In genomic region chr19:12721656-12722565, GRCh38 we compare ENCODE assay signal across 9 cellular contexts. TPM values are rescaled to one million over a fixed set of nuclear protein-coding genes. Genes with fewer than 3 reads are reported as not detected.
DNase-seq lines count a peak whose midpoint lies in the region; ATAC-seq and TF ChIP-seq lines count a peak whose summit lies in the region.
"Had no signal": no experiment of that assay in that cellular context is flagged by ENCODE, and none has a peak within 500 bp of the region (broad histone marks: within the 10 kb centered on the region; RNA-seq: fewer than 3 reads in every experiment).

No MANE protein-coding gene starts in this region.

- peak; percentile 56 for ATAC-seq in Right ventricle myocardium inferior
- peak; percentile 31 for ATAC-seq in HG03095 (IDR thresholded peaks at IDR 0.05; ENCODE audit: unreplicated experiment)

- intact Hi-C loops in Right ventricle myocardium inferior (cut with DNase I) (loop anchor here (5.0 kb wide), 1 partner anchor 40 kb away; the partner anchor contains the start of gene DHPS), cardiac septum (cut with DNase I) (loop anchor here (1.0 to 5.0 kb wide), 3 partner anchors 12 to 75 kb away; partner anchors contain the start of gene TRIR)

- peaks cover 5% of the 10 kb centered on the region for H3F3A ChIP-seq in neural cell (ENCODE audit: insufficient read depth, low read length, poor library complexity, severe bottlenecking)

- no peaks in the 10 kb centered on the region for H4K20me1 ChIP-seq in neural cell (ENCODE audit: insufficient read depth)

- H3K79me2 ChIP-seq in neural cell (replicated peaks; ENCODE audit: insufficient read depth, low read length) = peaks cover 27% of the 10 kb centered on the region

- peak overlapping the region; percentile 32 for H2AFZ ChIP-seq in neural cell (ENCODE audit: low read depth, low read length)

- peak overlapping the region; percentile 94 for H3K9ac ChIP-seq in NT2/D1 (ENCODE audit: insufficient read length, low read depth)
- peak overlapping the region; percentile 87 for H3K9ac ChIP-seq in neural cell (ENCODE audit: low read length)

- TF ChIP-seq RAD21 in neural cell (conservative IDR thresholded peaks at IDR 0.05) = no peak

- DNase-seq in Right ventricle myocardium inferior (ENCODE audit: missing footprints) (peak; percentile 83), cardiac septum (ENCODE audit: low spot score) (no peak), NT2/D1 (ENCODE audit: low read depth, low spot score) (no peak), fibroblast of the aortic adventitia (ENCODE audit: low read depth) (peak; percentile 66), ureter (ENCODE audit: low spot score) (peak; percentile 73)
- DNase-seq in activated effector memory CD4-positive, alpha-beta T cell treated with anti-CD3 and anti-CD28 coated beads, Interleukin-2, amount 50 U/mL, for 16 hours = peak; percentile 80

- no peaks in the 10 kb centered on the region for H3K9me2 ChIP-seq in neural cell (ENCODE audit: insufficient read depth, low read length)

- H3K4me2 ChIP-seq in neural cell (ENCODE audit: low read length) = peak overlapping the region; percentile 96

- peak overlapping the region; percentile 80 for H3K4me3 ChIP-seq in NT2/D1 (ENCODE audit: insufficient read length, low read depth)
- H3K4me3 ChIP-seq in fibroblast of the aortic adventitia (ENCODE audit: low read depth, low read length) = peak overlapping the region; percentile 84
- peak overlapping the region; percentile 85 for H3K4me3 ChIP-seq in neural cell (ENCODE audit: low read length)

- H3K27me3 ChIP-seq in NT2/D1 (ENCODE audit: insufficient read depth, insufficient read length) (no peaks in the 10 kb centered on the region), neural cell (ENCODE audit: insufficient read depth, low read depth, low read length) (no peaks in the 10 kb centered on the region)

- no peak for TF ChIP-seq EP300 in neural cell (conservative IDR thresholded peaks at IDR 0.05; ENCODE audit: poor library complexity, severe bottlenecking)

- no peaks in the 10 kb centered on the region for H3K9me3 ChIP-seq in NT2/D1 (ENCODE audit: insufficient read depth, low read length)
- H3K9me3 ChIP-seq in neural cell (ENCODE audit: low read length) = no peaks in the 10 kb centered on the region

- TF ChIP-seq CTCF in fibroblast of the aortic adventitia (IDR thresholded peaks at IDR 0.05; ENCODE audit: insufficient read depth, low read length) (no peak), neural cell (IDR thresholded peaks at IDR 0.05; ENCODE audit: poor library complexity, severe bottlenecking) (no peak)

- H3K36me3 ChIP-seq in NT2/D1 (ENCODE audit: insufficient read depth, insufficient read length, low read length) (peaks cover 45% of the 10 kb centered on the region), neural cell (ENCODE audit: insufficient read depth, low read length) (no peaks in the 10 kb centered on the region)

- H3K27ac ChIP-seq in neural cell (ENCODE audit: low read length) = peak overlapping the region; percentile 87

- peaks cover 7% of the 10 kb centered on the region for H3K4me1 ChIP-seq in NT2/D1 (ENCODE audit: insufficient read depth, insufficient read length)

TF ChIP-seq in neural cell, 6 proteins besides CTCF, POLR2A, EP300 and RAD21:
- TF ChIP-seq MXI1 (conservative IDR thresholded peaks at IDR 0.05; ENCODE audit: poor library complexity, severe bottlenecking) (no peak), POLR2AphosphoS5 (IDR thresholded peaks at IDR 0.05) (peak; percentile 6), REST (IDR thresholded peaks at IDR 0.05; ENCODE audit: borderline replicate concordance) (peak; percentile 28), SMC3 (conservative IDR thresholded peaks at IDR 0.05; ENCODE audit: poor library complexity) (no peak)
TF ChIP-seq in neural cell: peak in this region for 2.

RNA-seq across cellular contexts. Expression of gene TNPO2, which starts 1.8 kb away (rescaled TPM):
- total RNA-seq in Right ventricle myocardium inferior (35.1 TPM), cardiac septum (50.4 TPM), fibroblast of the aortic adventitia (ENCODE audit: low replicate concordance) (39.4 and 57.3 TPM in 2 replicates), ureter (111 TPM)
- polyA plus RNA-seq in neural cell = 88.0 and 98.6 TPM in 2 replicates
- polyA minus RNA-seq in neural cell = 112 TPM in 2 replicates

RNA-seq across cellular contexts. Expression of gene TRIR, which starts 12.6 kb away (rescaled TPM):
- total RNA-seq in Right ventricle myocardium inferior (133 TPM), cardiac septum (111 TPM), fibroblast of the aortic adventitia (ENCODE audit: low replicate concordance) (145 and 172 TPM in 2 replicates), ureter (132 TPM)
- 405 and 418 TPM in 2 replicates for polyA plus RNA-seq in neural cell
- polyA minus RNA-seq in neural cell = 101 TPM in 2 replicates

RNA-seq across cellular contexts. Expression of gene GET3, which starts 15.4 kb away (rescaled TPM):
- total RNA-seq in Right ventricle myocardium inferior = 65.8 TPM
- 58.4 TPM for total RNA-seq in cardiac septum
- total RNA-seq in fibroblast of the aortic adventitia (ENCODE audit: low replicate concordance) = 61.2 and 84.5 TPM in 2 replicates
- polyA plus RNA-seq in neural cell = 89.6 and 112 TPM in 2 replicates
- polyA minus RNA-seq in neural cell = 44.6 and 53.8 TPM in 2 replicates
- total RNA-seq in ureter = 55.6 TPM

RNA-seq across cellular contexts. Expression of gene FBXW9, which starts 25.5 kb away (rescaled TPM):
- total RNA-seq in Right ventricle myocardium inferior (1.7 TPM), cardiac septum (2.2 TPM), fibroblast of the aortic adventitia (ENCODE audit: low replicate concordance) (7.2 and 8.9 TPM in 2 replicates), ureter (8.7 TPM)
- 16.2 and 20.9 TPM in 2 replicates for polyA plus RNA-seq in neural cell
- 7.3 and 9.0 TPM in 2 replicates for polyA minus RNA-seq in neural cell

RNA-seq across cellular contexts. Expression of gene BEST2, which starts 29.7 kb away (rescaled TPM):
- total RNA-seq in Right ventricle myocardium inferior = not detected
- not detected for total RNA-seq in cardiac septum
- not detected in 2 replicates for total RNA-seq in fibroblast of the aortic adventitia (ENCODE audit: low replicate concordance)
- polyA plus RNA-seq in neural cell = not detected in 2 replicates
- not detected in 2 replicates for polyA minus RNA-seq in neural cell
- total RNA-seq in ureter = not detected
- total RNA-seq: subcutaneous adipose tissue had no signal

Comparison
In these comparisons a context has a peak if more than half of its experiments do, and no peak if none do; other contexts are left out.
1. DNase-seq: peak in Right ventricle myocardium inferior (single experiment), activated effector memory CD4-positive, alpha-beta T cell treated with anti-CD3 and anti-CD28 coated beads, Interleukin-2, amount 50 U/mL, for 16 hours (single experiment), fibroblast of the aortic adventitia (single experiment) and ureter (single experiment); none in cardiac septum (single experiment) and NT2/D1 (single experiment).
2. Peak in every context shown above with its lines, with median percentiles within 50 percentile points of each other: H3K4me3 ChIP-seq.